ENCODE assay signal across 11 cellular contexts in the genomic region with DNA sequence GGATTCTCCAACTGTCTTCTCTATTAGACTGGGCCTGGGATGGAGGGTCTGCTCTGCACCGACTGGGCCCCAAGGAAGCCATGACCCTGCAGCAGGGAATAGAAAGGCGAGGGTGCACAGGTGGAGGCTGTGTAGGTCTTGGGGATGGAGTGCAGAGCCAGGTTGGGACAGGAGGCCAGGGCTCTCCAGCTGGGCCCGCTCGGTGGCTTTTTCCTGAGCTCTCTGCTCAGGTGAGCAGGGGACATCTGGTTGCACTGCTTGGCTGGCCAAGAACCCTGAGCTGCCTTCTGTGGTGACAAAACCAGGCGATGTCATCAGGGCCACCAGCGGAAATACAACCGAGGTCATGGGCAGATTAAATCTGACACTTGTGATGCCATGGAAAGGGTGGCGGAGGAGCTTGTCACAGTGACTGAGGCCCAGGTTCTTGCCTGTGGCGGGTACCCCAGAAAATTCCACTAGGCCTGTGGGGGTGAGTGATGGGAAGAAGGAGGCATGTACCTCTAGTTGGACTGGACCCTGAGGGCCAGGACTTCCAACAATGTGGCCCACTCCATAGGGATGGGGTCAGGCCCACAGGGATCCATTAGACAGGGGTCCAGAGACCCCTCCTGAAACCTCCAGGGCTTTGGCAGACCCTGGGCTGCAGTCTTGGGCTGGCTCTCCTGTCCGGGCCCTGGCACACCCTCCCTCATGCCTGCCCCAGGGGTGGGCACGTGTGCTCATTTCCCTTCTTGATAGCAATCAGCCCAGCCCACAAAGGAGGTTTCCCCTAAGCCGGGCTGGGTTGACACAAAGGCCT. TPM values are rescaled to one million over a fixed set of nuclear protein-coding genes. Genes with fewer than 3 reads are reported as not detected.
A peak's percentile ranks its signal among the peaks of the same experiment; 100 is the strongest.
DNase-seq lines count a peak whose midpoint lies in the region; ATAC-seq lines count a peak whose summit lies in the region.
"Had no signal": no experiment of that assay in that cellular context is flagged by ENCODE, and none has a peak within 500 bp of the region (broad histone marks: within the 10 kb centered on the region; RNA-seq: fewer than 3 reads in every experiment).

No MANE protein-coding gene starts in this region.

- peak overlapping the region in 4 of 11 experiments; percentile 29 to 87 (median 33); a peak in 5 of 22 replicates for H3K27ac ChIP-seq in BLaER1 treated with 17β-estradiol and CSF1 and Interleukin-3, amounts not matched to agents 10 nM and 100 nM
- H3K27ac ChIP-seq: C4-2B, prostate gland had no signal

- peak overlapping the region in 2 of 11 experiments; percentile 14 to 40; a peak in 1 of 22 replicates for H3K9ac ChIP-seq in BLaER1 treated with 17β-estradiol and CSF1 and Interleukin-3, amounts not matched to agents 10 nM and 100 nM

- peak overlapping the region; percentile 21 to 83 (median 68); a peak in 19 of 22 replicates for H3K4me2 ChIP-seq in BLaER1 treated with 17β-estradiol and CSF1 and Interleukin-3, amounts not matched to agents 10 nM and 100 nM

- peaks cover 20 to 55% (median 46%) of the 10 kb centered on the region in 10 experiments for H3K4me1 ChIP-seq in BLaER1 treated with 17β-estradiol and CSF1 and Interleukin-3, amounts not matched to agents 10 nM and 100 nM
- H3K4me1 ChIP-seq: prostate gland had no signal

- H4K20me1 ChIP-seq in BLaER1 treated with 17β-estradiol and CSF1 and Interleukin-3, amounts not matched to agents 10 nM and 100 nM = no peaks in the 10 kb centered on the region; a peak in 1 of 22 replicates

- H3K4me3 ChIP-seq in BLaER1 treated with 17β-estradiol and CSF1 and Interleukin-3, amounts not matched to agents 10 nM and 100 nM = no peak overlapping the region
- H3K4me3 ChIP-seq: prostate gland had no signal

- DNase-seq in NCI-H69 (lab: John Stamatoyannopoulos, UW) (peak; percentile 26), activated T-helper 1 cell treated with Interleukin-2 at 50 U/mL for 16 hours (ENCODE audit: low read depth) (peak; percentile 20), left lobe of liver (ENCODE audit: low spot score) (peak; percentile 22), nucleus accumbens (lab: John Stamatoyannopoulos, UW) (no peak), NCI-H82 (lab: John Stamatoyannopoulos, UW) (no peak)
- DNase-seq: NCI-H1930 had no signal

- no peaks in the 10 kb centered on the region for H3K36me3 ChIP-seq in BLaER1 treated with 17β-estradiol and CSF1 and Interleukin-3, amounts not matched to agents 10 nM and 100 nM
- H3K36me3 ChIP-seq: prostate gland had no signal

- ATAC-seq in left lobe of liver (no peak), GM18520 (IDR thresholded peaks at IDR 0.05; ENCODE audit: unreplicated experiment) (no peak), GM19023 (IDR thresholded peaks at IDR 0.05; ENCODE audit: unreplicated experiment) (no peak)

- no peaks in the 10 kb centered on the region for H3K9me3 ChIP-seq in BLaER1 treated with 17β-estradiol and CSF1 and Interleukin-3, amounts not matched to agents 10 nM and 100 nM (replicated peaks in 1 of 11)
- H3K9me3 ChIP-seq: prostate gland had no signal

- peaks cover 0 to 30% (median 0%) of the 10 kb centered on the region in 11 experiments; a peak in 2 of 22 replicates for H3K27me3 ChIP-seq in BLaER1 treated with 17β-estradiol and CSF1 and Interleukin-3, amounts not matched to agents 10 nM and 100 nM

RNA-seq across cellular contexts. Expression of a gene that starts 4.4 kb away (rescaled TPM):
- total RNA-seq in left lobe of liver = not detected
- total RNA-seq: prostate gland had no signal

RNA-seq across cellular contexts. Expression of a gene that starts 17.6 kb away (rescaled TPM):
- not detected for total RNA-seq in left lobe of liver
- total RNA-seq: prostate gland had no signal

RNA-seq across cellular contexts. Expression of a gene that starts 44.6 kb away (rescaled TPM):
- 3.7 TPM for total RNA-seq in left lobe of liver

Comparison
In these comparisons a context has a peak if more than half of its experiments do, and no peak if none do; other contexts are left out.
1. DNase-seq: peak in NCI-H69 (single experiment), activated T-helper 1 cell treated with Interleukin-2 at 50 U/mL for 16 hours (single experiment) and left lobe of liver (single experiment); none in nucleus accumbens (0 of 56) and NCI-H82 (single experiment).